ENCODE assay signal across 10 cellular contexts in the genomic region with DNA sequence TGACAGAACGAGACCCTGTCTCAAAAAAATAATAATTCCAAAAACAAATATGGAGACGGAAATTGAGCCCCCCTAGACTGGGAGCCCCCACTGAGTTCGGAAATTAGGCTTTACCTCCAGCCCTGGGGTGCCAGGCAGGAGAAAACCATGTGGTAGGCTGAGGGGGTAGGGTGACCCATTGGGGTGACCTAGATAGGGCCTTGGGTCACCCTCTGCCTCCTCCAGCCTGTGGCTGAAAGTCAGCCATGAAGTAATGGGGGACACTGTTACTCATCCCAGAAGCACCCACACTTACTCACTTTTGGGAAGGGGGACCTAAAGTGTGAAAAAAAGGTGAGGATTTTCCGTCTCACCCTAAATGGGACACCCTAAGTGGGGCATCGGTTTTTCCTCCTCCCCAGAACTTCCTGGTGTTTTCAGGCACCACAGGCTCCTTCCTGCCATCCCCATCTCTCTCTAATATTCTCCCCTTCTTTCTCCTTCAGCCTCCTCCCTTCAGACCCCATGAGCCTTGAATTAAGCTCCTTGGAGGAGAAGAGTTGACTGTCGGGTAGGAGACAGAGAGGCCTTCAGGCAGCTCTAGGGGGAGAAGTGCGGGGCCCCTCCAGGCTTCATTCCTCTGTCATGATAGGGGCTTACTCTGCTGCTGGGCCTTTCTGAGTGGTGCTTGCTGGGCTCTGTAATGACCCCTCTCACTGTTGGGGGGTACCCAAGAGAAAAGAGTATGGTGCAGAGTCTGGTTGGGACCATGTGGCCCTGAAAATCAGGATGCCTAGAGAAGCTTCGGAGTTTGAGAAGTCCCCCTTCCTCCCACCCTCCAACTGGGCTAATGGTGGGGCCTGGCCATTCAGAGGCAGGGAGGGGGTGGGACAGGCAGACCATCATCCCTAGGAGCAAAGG. TPM values are rescaled to one million over a fixed set of nuclear protein-coding genes. Genes with fewer than 3 reads are reported as not detected.
DNase-seq lines count a peak whose midpoint lies in the region; ATAC-seq and TF ChIP-seq lines count a peak whose summit lies in the region.
"Had no signal": no experiment of that assay in that cellular context is flagged by ENCODE, and none has a peak within 500 bp of the region (broad histone marks: within the 10 kb centered on the region; RNA-seq: fewer than 3 reads in every experiment).

No MANE protein-coding gene starts in this region.

- H3K9me3 ChIP-seq in T-helper 17 cell (ENCODE audit: control insufficient read depth, low read length, poor library complexity, severe bottlenecking) = no peaks in the 10 kb centered on the region
- H3K9me3 ChIP-seq: SJSA1 had no signal

- DNase-seq in activated CD8-positive, alpha-beta memory T cell treated with anti-CD3 and anti-CD28 coated beads for 24 hours = peak; percentile 82
- DNase-seq in activated CD8-positive, alpha-beta memory T cell treated with anti-CD3 and anti-CD28 coated beads, Interleukin-2, amount 50 U/mL, for 48 hours = no peak
- DNase-seq in T-helper 17 cell (no peak), glutamatergic neuron (no peak), amniotic stem cell (lab: John Stamatoyannopoulos, UW) (no peak), midbrain (lab: John Stamatoyannopoulos, UW) (no peak)

- ATAC-seq in T-helper 17 cell = no peak
- ATAC-seq in GM19395 (IDR thresholded peaks at IDR 0.05; ENCODE audit: unreplicated experiment) = no peak

- peaks cover 4% of the 10 kb centered on the region for H3K9me3 Mint-ChIP-seq in glutamatergic neuron (ENCODE audit: unreplicated experiment)
- H3K9me3 Mint-ChIP-seq in stimulated activated naive CD8-positive, alpha-beta T cell treated with anti-CD3 and anti-CD28 coated beads, Interleukin-15, Interleukin-2, amounts not matched to agents 100 ng/mL and 50 ng/mL, for 24 hours = no peaks in the 10 kb centered on the region

- H3K27me3 Mint-ChIP-seq in T-helper 17 cell = no peaks in the 10 kb centered on the region
- peaks cover 8% of the 10 kb centered on the region for H3K27me3 Mint-ChIP-seq in glutamatergic neuron (ENCODE audit: unreplicated experiment)
- H3K27me3 Mint-ChIP-seq in stimulated activated naive CD8-positive, alpha-beta T cell treated with anti-CD3 and anti-CD28 coated beads, Interleukin-15, Interleukin-2, amounts not matched to agents 100 ng/mL and 50 ng/mL, for 24 hours = no peaks in the 10 kb centered on the region

- H3K36me3 Mint-ChIP-seq in T-helper 17 cell (ENCODE audit: low read depth) (peaks cover 29% of the 10 kb centered on the region), glutamatergic neuron (ENCODE audit: unreplicated experiment) (no peaks in the 10 kb centered on the region)
- H3K36me3 Mint-ChIP-seq in stimulated activated naive CD8-positive, alpha-beta T cell treated with anti-CD3 and anti-CD28 coated beads, Interleukin-15, Interleukin-2, amounts not matched to agents 100 ng/mL and 50 ng/mL, for 24 hours (ENCODE audit: low read depth) = peaks cover 45% of the 10 kb centered on the region

- no peak for TF ChIP-seq CTCF in glutamatergic neuron (IDR thresholded peaks at IDR 0.05; ENCODE audit: partially characterized antibody, unreplicated experiment)

- H3K4me1 Mint-ChIP-seq in T-helper 17 cell (peaks cover 55% of the 10 kb centered on the region), glutamatergic neuron (ENCODE audit: low read depth, unreplicated experiment) (peaks cover 5% of the 10 kb centered on the region)
- H3K4me1 Mint-ChIP-seq in stimulated activated naive CD8-positive, alpha-beta T cell treated with anti-CD3 and anti-CD28 coated beads, Interleukin-15, Interleukin-2, amounts not matched to agents 100 ng/mL and 50 ng/mL, for 24 hours (ENCODE audit: low read depth) = peaks cover 84% of the 10 kb centered on the region

- H3K27ac Mint-ChIP-seq in T-helper 17 cell (peak overlapping the region; percentile 99), glutamatergic neuron (ENCODE audit: unreplicated experiment) (no peak overlapping the region)
- peak overlapping the region; percentile 97 for H3K27ac Mint-ChIP-seq in stimulated activated naive CD8-positive, alpha-beta T cell treated with anti-CD3 and anti-CD28 coated beads, Interleukin-15, Interleukin-2, amounts not matched to agents 100 ng/mL and 50 ng/mL, for 24 hours

- H3K4me3 Mint-ChIP-seq in T-helper 17 cell (peak overlapping the region; percentile 100), glutamatergic neuron (ENCODE audit: unreplicated experiment) (peak overlapping the region; percentile 64)
- H3K4me3 Mint-ChIP-seq in stimulated activated naive CD8-positive, alpha-beta T cell treated with anti-CD3 and anti-CD28 coated beads, Interleukin-15, Interleukin-2, amounts not matched to agents 100 ng/mL and 50 ng/mL, for 24 hours = peak overlapping the region; percentile 98

RNA-seq across cellular contexts. Expression of gene LTB, which starts 2.4 kb away (rescaled TPM):
- total RNA-seq in T-helper 17 cell (100 to 1,000 TPM; 791 to 891 TPM), glutamatergic neuron (ENCODE audit: unreplicated experiment) (not detected)
- total RNA-seq: A673, SJSA1 had no signal

RNA-seq across cellular contexts. Expression of gene TNF, which starts 4.4 kb away (rescaled TPM):
- total RNA-seq in T-helper 17 cell (10 to 100 TPM; 28.9 to 33.6 TPM), glutamatergic neuron (ENCODE audit: unreplicated experiment) (not detected)
- total RNA-seq: SJSA1 had no signal

RNA-seq across cellular contexts. Expression of gene LST1, which starts 6.3 kb away (rescaled TPM):
- 10 to 100 TPM; 30.6 to 42.6 TPM for total RNA-seq in T-helper 17 cell
- total RNA-seq in glutamatergic neuron (ENCODE audit: unreplicated experiment) = not detected
- total RNA-seq: A673, SJSA1 had no signal

RNA-seq across cellular contexts. Expression of gene LTA, which starts 7.7 kb away (rescaled TPM):
- total RNA-seq in T-helper 17 cell (10 to 100 TPM; 19.9 to 26.0 TPM), glutamatergic neuron (ENCODE audit: unreplicated experiment) (not detected)
- total RNA-seq: A673, SJSA1 had no signal

RNA-seq across cellular contexts. Expression of gene NCR3, which starts 13.0 kb away (rescaled TPM):
- total RNA-seq in T-helper 17 cell = 1 to 10 TPM; 5.7 to 8.2 TPM
- total RNA-seq in glutamatergic neuron (ENCODE audit: unreplicated experiment) = not detected
- total RNA-seq: A673, SJSA1 had no signal

Comparison
In these comparisons a context has a peak if more than half of its experiments do, and no peak if none do; other contexts are left out.
1. RNA of gene LTB, which starts 2.4 kb away (total RNA-seq): 791 to 891 TPM in T-helper 17 cell; not detected in glutamatergic neuron (single experiment); every median in the first group is over 100 times any median in the second.
2. RNA of gene TNF, which starts 4.4 kb away (total RNA-seq): 28.9 to 33.6 TPM in T-helper 17 cell; not detected in glutamatergic neuron (single experiment); every median in the first group is over 10 times any median in the second.
3. RNA of gene LST1, which starts 6.3 kb away (total RNA-seq): 30.6 to 42.6 TPM in T-helper 17 cell; not detected in glutamatergic neuron (single experiment); every median in the first group is over 10 times any median in the second.
4. Peak in every context shown above with its lines, with median percentiles within 50 percentile points of each other: H3K4me3 Mint-ChIP-seq.